ENCODE assay signal across 15 cellular contexts in genomic region chr12:123860369-123860768, GRCh38.
"Had no signal": no experiment of that assay in that cellular context is flagged by ENCODE, and none has a peak within 500 bp of the region (broad histone marks: within the 10 kb centered on the region; RNA-seq: fewer than 3 reads in every experiment).

No MANE protein-coding gene starts in this region.

- DNase-seq: activated B cell treated with CpG ODN at 0.5 μM for 24 hours; activated CD4-positive, alpha-beta memory T cell treated with anti-CD3 and anti-CD28 coated beads, Interleukin-2, amount 10 ng/mL, durations not matched to agents 7 days and 5 days; activated CD4-positive, alpha-beta T cell treated with anti-CD3 and anti-CD28 coated beads for 4 hours; activated CD8-positive, alpha-beta memory T cell treated with anti-CD3 and anti-CD28 coated beads, Interleukin-2, amount 10 ng/mL, durations not matched to agents 7 days and 5 days; activated naive CD4-positive, alpha-beta T cell treated with anti-CD3 and anti-CD28 coated beads for 36 hours; activated T-cell treated with anti-CD3 and anti-CD28 coated beads, Interleukin-2, amount 50 U/mL, for 1 hour; central memory CD4-positive, alpha-beta T cell; mesenchymal stem cell; naive thymus-derived CD4-positive, alpha-beta T cell; stimulated activated CD4-positive, alpha-beta T cell treated with anti-CD3 and anti-CD28 coated beads, Interleukin-4, amount 100 ng/mL, for 24 hours; stomach; testis had no signal

- ATAC-seq: activated CD8-positive, alpha-beta memory T cell treated with anti-CD3 and anti-CD28 coated beads, Interleukin-2, amount 10 ng/mL, durations not matched to agents 7 days and 5 days; activated T-helper 17 cell treated with anti-CD3 and anti-CD28 coated beads, Interleukin-2, amount 50 U/mL, for 72 hours; naive thymus-derived CD4-positive, alpha-beta T cell; sciatic nerve; stimulated activated effector memory CD8-positive, alpha-beta T cell treated with anti-CD3 and anti-CD28 coated beads, Interleukin-12 subunit alpha, Interleukin-12 subunit beta, amount 100 ng/mL, for 72 hours had no signal
